2 cellular contexts compared by ENCODE assay signal in genomic region chr7:149815661-149816266, GRCh38.
TF ChIP-seq lines count a peak whose summit lies in the region.

No MANE protein-coding gene starts in this region.

TF ChIP-seq in H1, 55 proteins besides CTCF, POLR2A, EP300 and RAD21:
- TF ChIP-seq YY1 (IDR thresholded peaks at IDR 0.05; ENCODE audit: low read depth, low read length) (no peak), SIX5 (IDR thresholded peaks at IDR 0.05; ENCODE audit: low read depth, low read length) (no peak), SRF (IDR thresholded peaks at IDR 0.05; ENCODE audit: low read depth, low read length) (no peak), MAX (IDR thresholded peaks at IDR 0.05) (no peak), HDAC6 (IDR thresholded peaks at IDR 0.05; ENCODE audit: low read depth, low read length) (no peak), BCL11A (IDR thresholded peaks at IDR 0.05; ENCODE audit: low read depth in 2 of 2, low read length in 2 of 2) (no peak), RXRA (IDR thresholded peaks at IDR 0.05; ENCODE audit: insufficient read depth, low read depth, low read length) (no peak), BACH1 (IDR thresholded peaks at IDR 0.05; ENCODE audit: low read length) (no peak), HDAC2 (IDR thresholded peaks at IDR 0.05; ENCODE audit: borderline replicate concordance in 1 of 2, low read depth in 2 of 2, low read length in 2 of 2) (no peak), MAFK (IDR thresholded peaks at IDR 0.05; ENCODE audit: low read depth, low read length) (no peak)

TF ChIP-seq in liver, 16 proteins besides CTCF, POLR2A, EP300 and RAD21:
- TF ChIP-seq SP1 (IDR thresholded peaks at IDR 0.05) (peak; percentile 23), HNF4G (IDR thresholded peaks at IDR 0.05) (peak; percentile 21), NR2F2 (IDR thresholded peaks at IDR 0.05) (peak; percentile 65), HNF4A (conservative IDR thresholded peaks at IDR 0.05) (peak; percentile 77 to 88), EGR1 (IDR thresholded peaks at IDR 0.05; ENCODE audit: low read depth in 2 of 2) (no peak), ZBTB33 (IDR thresholded peaks at IDR 0.05) (no peak), GABPA (IDR thresholded peaks at IDR 0.05 in 1 of 2, conservative IDR thresholded peaks at IDR 0.05 in 1 of 2) (no peak), MAX (IDR thresholded peaks at IDR 0.05) (no peak), TAF1 (conservative IDR thresholded peaks at IDR 0.05) (no peak), YY1 (IDR thresholded peaks at IDR 0.05) (no peak), FOXA1 (IDR thresholded peaks at IDR 0.05) (no peak), FOXA2 (IDR thresholded peaks at IDR 0.05) (no peak), RXRA (IDR thresholded peaks at IDR 0.05) (peak; percentile 83 to 84), JUND (IDR thresholded peaks at IDR 0.05) (no peak), ATF3 (IDR thresholded peaks at IDR 0.05) (no peak)
- TF ChIP-seq, protein P1, sequence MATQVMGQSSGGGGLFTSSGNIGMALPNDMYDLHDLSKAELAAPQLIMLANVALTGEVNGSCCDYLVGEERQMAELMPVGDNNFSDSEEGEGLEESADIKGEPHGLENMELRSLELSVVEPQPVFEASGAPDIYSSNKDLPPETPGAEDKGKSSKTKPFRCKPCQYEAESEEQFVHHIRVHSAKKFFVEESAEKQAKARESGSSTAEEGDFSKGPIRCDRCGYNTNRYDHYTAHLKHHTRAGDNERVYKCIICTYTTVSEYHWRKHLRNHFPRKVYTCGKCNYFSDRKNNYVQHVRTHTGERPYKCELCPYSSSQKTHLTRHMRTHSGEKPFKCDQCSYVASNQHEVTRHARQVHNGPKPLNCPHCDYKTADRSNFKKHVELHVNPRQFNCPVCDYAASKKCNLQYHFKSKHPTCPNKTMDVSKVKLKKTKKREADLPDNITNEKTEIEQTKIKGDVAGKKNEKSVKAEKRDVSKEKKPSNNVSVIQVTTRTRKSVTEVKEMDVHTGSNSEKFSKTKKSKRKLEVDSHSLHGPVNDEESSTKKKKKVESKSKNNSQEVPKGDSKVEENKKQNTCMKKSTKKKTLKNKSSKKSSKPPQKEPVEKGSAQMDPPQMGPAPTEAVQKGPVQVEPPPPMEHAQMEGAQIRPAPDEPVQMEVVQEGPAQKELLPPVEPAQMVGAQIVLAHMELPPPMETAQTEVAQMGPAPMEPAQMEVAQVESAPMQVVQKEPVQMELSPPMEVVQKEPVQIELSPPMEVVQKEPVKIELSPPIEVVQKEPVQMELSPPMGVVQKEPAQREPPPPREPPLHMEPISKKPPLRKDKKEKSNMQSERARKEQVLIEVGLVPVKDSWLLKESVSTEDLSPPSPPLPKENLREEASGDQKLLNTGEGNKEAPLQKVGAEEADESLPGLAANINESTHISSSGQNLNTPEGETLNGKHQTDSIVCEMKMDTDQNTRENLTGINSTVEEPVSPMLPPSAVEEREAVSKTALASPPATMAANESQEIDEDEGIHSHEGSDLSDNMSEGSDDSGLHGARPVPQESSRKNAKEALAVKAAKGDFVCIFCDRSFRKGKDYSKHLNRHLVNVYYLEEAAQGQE (IDR thresholded peaks at IDR 0.05), result no peak
